ENCODE assay signal across 38 cellular contexts in genomic region chr6:56940977-56941376, GRCh38. TPM values are rescaled to one million over a fixed set of nuclear protein-coding genes. Genes with fewer than 3 reads are reported as not detected.
"Had no signal": no experiment of that assay in that cellular context is flagged by ENCODE, and none has a peak within 500 bp of the region (broad histone marks: within the 10 kb centered on the region; RNA-seq: fewer than 3 reads in every experiment).

No MANE protein-coding gene starts in this region.

- H3K4me1 Mint-ChIP-seq: activated B cell treated with CpG ODN at 0.5 μM for 24 hours; activated CD4-positive, alpha-beta T cell treated with anti-CD3 and anti-CD28 coated beads, Interleukin-2, amount 10 ng/mL, durations not matched to agents 24 days and 14 days; activated T-helper 17 cell treated with anti-CD3 and anti-CD28 coated beads, Interleukin-2, amount 50 U/mL, for 72 hours had no signal

- FAIRE-seq: astrocyte, TTC549 had no signal

- H3K4me3 Mint-ChIP-seq: activated B cell treated with CpG ODN at 0.5 μM for 24 hours; activated CD4-positive, alpha-beta memory T cell treated with anti-CD3 and anti-CD28 coated beads for 36 hours; activated CD4-positive, alpha-beta T cell treated with anti-CD3 and anti-CD28 coated beads, Interleukin-2, amount 10 ng/mL, durations not matched to agents 24 days and 14 days; activated CD8-positive, alpha-beta T cell treated with anti-CD3 and anti-CD28 coated beads for 36 hours; activated naive CD4-positive, alpha-beta T cell treated with anti-CD3 and anti-CD28 coated beads for 36 hours; activated naive CD8-positive, alpha-beta T cell treated with anti-CD3 and anti-CD28 coated beads for 36 hours; activated T-cell treated with anti-CD3 and anti-CD28 coated beads, Interleukin-2, amount 50 U/mL, for 4 hours; activated T-cell treated with anti-CD3 and anti-CD28 coated beads, Interleukin-2, amount 50 U/mL, for 72 hours; activated T-helper 1 cell treated with anti-CD3 and anti-CD28 coated beads, Interleukin-12 subunit alpha, Interleukin-12 subunit beta, Interleukin-2, Interleukin-4 antibody, amounts not matched to agents 30 ng/mL and 10 ng/mL and 1 ng/mL, durations not matched to agents 14 hours and 24 hours and 36 hours; activated T-helper 17 cell treated with anti-CD3 and anti-CD28 coated beads, Interleukin-2, amount 50 U/mL, for 72 hours; T-helper 1 cell treated with Interleukin-12 subunit alpha and Interleukin-12 subunit beta and Interleukin-4 antibody, amounts not matched to agents 30 μg/mL and 1 μg/mL, for 36 hours; T-helper 2 cell treated with Interferon-gamma antibody and Interleukin-4, amounts not matched to agents 5 μg/mL and 100 μg/mL, for 36 hours had no signal

- H3K9me3 ChIP-seq: body of pancreas had no signal

- H3K27me3 ChIP-seq: adrenal gland, body of pancreas, brain microvascular endothelial cell, breast epithelium had no signal

- H3K36me3 ChIP-seq: adrenal gland, brain microvascular endothelial cell, breast epithelium had no signal

- H3K4me3 ChIP-seq: adrenal gland, body of pancreas, breast epithelium had no signal

- H3K27ac Mint-ChIP-seq: activated B cell treated with CpG ODN at 0.5 μM for 24 hours; activated CD4-positive, alpha-beta memory T cell treated with anti-CD3 and anti-CD28 coated beads for 36 hours; activated CD4-positive, alpha-beta T cell treated with anti-CD3 and anti-CD28 coated beads, Interleukin-2, amount 10 ng/mL, durations not matched to agents 24 days and 14 days; activated CD8-positive, alpha-beta T cell treated with anti-CD3 and anti-CD28 coated beads for 36 hours; activated naive CD4-positive, alpha-beta T cell treated with anti-CD3 and anti-CD28 coated beads for 36 hours; activated naive CD4-positive, alpha-beta T cell treated with anti-CD3 and anti-CD28 coated beads, Interleukin-2, amount 50 U/mL, for 72 hours; activated naive CD8-positive, alpha-beta T cell treated with anti-CD3 and anti-CD28 coated beads for 36 hours; activated T-cell treated with anti-CD3 and anti-CD28 coated beads, Interleukin-2, amount 50 U/mL, for 72 hours; activated T-helper 1 cell treated with anti-CD3 and anti-CD28 coated beads, Interleukin-12 subunit alpha, Interleukin-12 subunit beta, Interleukin-2, Interleukin-4 antibody, amounts not matched to agents 30 ng/mL and 10 ng/mL and 1 ng/mL, durations not matched to agents 14 hours and 24 hours and 36 hours; activated T-helper 17 cell treated with anti-CD3 and anti-CD28 coated beads, Interleukin-2, amount 50 U/mL, for 72 hours; T-helper 1 cell treated with Interleukin-12 subunit alpha and Interleukin-12 subunit beta and Interleukin-4 antibody, amounts not matched to agents 30 μg/mL and 1 μg/mL, for 36 hours; T-helper 2 cell treated with Interferon-gamma antibody and Interleukin-4, amounts not matched to agents 5 μg/mL and 100 μg/mL, for 36 hours had no signal

- H3K27ac ChIP-seq: adrenal gland, body of pancreas, brain microvascular endothelial cell, breast epithelium, VCaP had no signal

- ATAC-seq: activated CD8-positive, alpha-beta T cell treated with anti-CD3 and anti-CD28 coated beads for 36 hours; activated naive CD4-positive, alpha-beta T cell treated with anti-CD3 and anti-CD28 coated beads, Interleukin-2, amount 50 U/mL, for 72 hours; activated T-cell treated with anti-CD3 and anti-CD28 coated beads, Interleukin-2, amount 50 U/mL, for 4 hours; activated T-cell treated with anti-CD3 and anti-CD28 coated beads, Interleukin-2, amount 50 U/mL, for 72 hours; activated T-helper 17 cell treated with anti-CD3 and anti-CD28 coated beads, Interleukin-2, amount 50 U/mL, for 72 hours; body of pancreas had no signal

- H3K36me3 Mint-ChIP-seq: activated naive CD8-positive, alpha-beta T cell treated with anti-CD3 and anti-CD28 coated beads for 36 hours had no signal

- H3K4me1 ChIP-seq: adrenal gland, body of pancreas, breast epithelium had no signal

- DNase-seq: activated B cell treated with CpG ODN at 0.5 μM for 24 hours; activated CD4-positive, alpha-beta memory T cell treated with anti-CD3 and anti-CD28 coated beads for 36 hours; activated CD4-positive, alpha-beta T cell treated with anti-CD3 and anti-CD28 coated beads for 4 hours; activated CD4-positive, alpha-beta T cell treated with anti-CD3 and anti-CD28 coated beads, Interleukin-2, amount 10 ng/mL, durations not matched to agents 24 days and 14 days; activated CD4-positive, alpha-beta T cell treated with anti-CD3 and anti-CD28 coated beads, Interleukin-2, amount 50 U/mL, for 1 hour; activated CD4-positive, alpha-beta T cell treated with anti-CD3 and anti-CD28 coated beads, Interleukin-2, amount 50 U/mL, for 4 hours; activated CD4-positive, CD25-positive, alpha-beta regulatory T cell treated with anti-CD3 and anti-CD28 coated beads, Interleukin-2, amount 50 U/mL, for 72 hours; activated CD8-positive, alpha-beta memory T cell treated with anti-CD3 and anti-CD28 coated beads, Interleukin-2, amount 50 U/mL, for 4 hours; activated CD8-positive, alpha-beta T cell treated with anti-CD3 and anti-CD28 coated beads for 36 hours; activated effector memory CD4-positive, alpha-beta T cell treated with anti-CD3 and anti-CD28 coated beads, Interleukin-2, amount 50 U/mL, for 16 hours; activated gamma-delta T cell treated with Interleukin-2 at 50 U/mL for 16 hours; activated naive CD4-positive, alpha-beta T cell; activated naive CD4-positive, alpha-beta T cell treated with anti-CD3 and anti-CD28 coated beads for 36 hours; activated naive CD4-positive, alpha-beta T cell treated with anti-CD3 and anti-CD28 coated beads, Interleukin-2, amount 50 U/mL, for 16 hours; activated naive CD8-positive, alpha-beta T cell treated with anti-CD3 and anti-CD28 coated beads for 36 hours; activated T-cell treated with anti-CD3 and anti-CD28 coated beads for 4 hours; activated T-cell treated with anti-CD3 and anti-CD28 coated beads, Interleukin-2, amount 50 U/mL, for 1 hour; activated T-cell treated with anti-CD3 and anti-CD28 coated beads, Interleukin-2, amount 50 U/mL, for 4 hours; activated T-cell treated with anti-CD3 and anti-CD28 coated beads, Interleukin-2, amount 50 U/mL, for 72 hours; adrenal gland; amniotic stem cell; aorta; body of pancreas; brain microvascular endothelial cell; central memory CD4-positive, alpha-beta T cell; cerebellar nuclear complex; T-helper 2 cell; T-helper 9 cell had no signal

RNA-seq across cellular contexts. Expression of gene BEND6, which starts 13.9 kb away (rescaled TPM):
- total RNA-seq: activated B cell treated with CpG ODN at 0.5 μM for 24 hours; activated CD4-positive, alpha-beta memory T cell treated with anti-CD3 and anti-CD28 coated beads for 36 hours; activated CD4-positive, alpha-beta T cell treated with anti-CD3 and anti-CD28 coated beads, Interleukin-2, amount 10 ng/mL, durations not matched to agents 24 days and 14 days; activated CD8-positive, alpha-beta memory T cell treated with anti-CD3 and anti-CD28 coated beads for 36 hours; activated CD8-positive, alpha-beta T cell treated with anti-CD3 and anti-CD28 coated beads for 36 hours; activated naive CD4-positive, alpha-beta T cell treated with anti-CD3 and anti-CD28 coated beads for 36 hours; activated naive CD4-positive, alpha-beta T cell treated with anti-CD3 and anti-CD28 coated beads, Interleukin-2, amount 50 U/mL, for 72 hours; activated naive CD8-positive, alpha-beta T cell treated with anti-CD3 and anti-CD28 coated beads for 36 hours; activated T-helper 1 cell treated with anti-CD3 and anti-CD28 coated beads, Interleukin-12 subunit alpha, Interleukin-12 subunit beta, Interleukin-2, Interleukin-4 antibody, amounts not matched to agents 30 ng/mL and 10 ng/mL and 1 ng/mL, durations not matched to agents 14 hours and 24 hours and 36 hours had no signal
